9 cellular contexts compared by ENCODE assay signal in the genomic region with DNA sequence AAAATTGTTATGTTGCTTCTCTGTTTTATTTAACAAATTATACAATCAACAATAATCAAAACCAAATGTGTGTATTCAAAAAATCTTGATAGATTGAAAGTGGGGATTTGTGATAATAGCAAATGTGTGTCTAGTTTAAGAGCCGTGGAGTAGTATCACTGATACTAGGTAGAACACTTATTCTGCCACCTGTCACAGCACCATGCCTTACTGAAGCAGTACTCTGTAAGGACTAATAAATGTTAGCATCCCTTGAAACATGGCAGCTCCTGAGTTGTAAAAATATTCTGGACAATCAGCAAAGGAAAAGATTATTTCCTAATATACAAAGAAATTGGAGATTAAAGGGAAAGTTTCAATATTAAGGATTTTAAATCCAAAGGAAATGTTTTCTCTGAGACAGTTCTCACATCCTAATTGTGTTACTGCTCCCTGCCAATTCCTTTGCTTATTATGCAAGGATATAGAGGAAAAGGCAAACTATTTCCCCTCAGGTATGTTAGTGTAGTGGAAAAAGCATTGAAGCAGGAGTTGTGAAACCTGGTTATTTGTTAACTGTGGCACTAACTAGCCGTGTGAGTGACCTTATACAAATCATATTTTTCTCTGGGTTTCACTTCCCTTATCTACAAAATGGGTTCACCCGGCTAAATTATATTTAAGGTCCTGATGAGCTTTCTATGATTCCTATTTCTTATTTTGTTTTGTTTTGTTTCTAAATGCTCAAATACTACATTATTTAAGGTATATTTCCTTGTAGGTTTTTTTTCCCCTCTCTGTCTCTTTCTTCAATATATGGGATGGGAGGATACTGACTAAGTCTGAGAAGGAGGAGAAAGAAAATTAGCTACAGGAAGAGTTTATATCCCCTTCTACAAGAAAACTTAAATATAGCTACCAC.
DNase-seq lines count a peak whose midpoint lies in the region; ATAC-seq, FAIRE-seq and TF ChIP-seq lines count a peak whose summit lies in the region.
"Had no signal": no experiment of that assay in that cellular context is flagged by ENCODE, and none has a peak within 500 bp of the region (broad histone marks: within the 10 kb centered on the region; RNA-seq: fewer than 3 reads in every experiment).

No MANE protein-coding gene starts in this region.

- H4K20me1 ChIP-seq in PC-3 (ENCODE audit: low read length) = no peaks in the 10 kb centered on the region

- H3K4me3 ChIP-seq in PC-3 (ENCODE audit: low read length) (peak overlapping the region; percentile 71), kidney (ENCODE audit: low read length in 2 of 2) (peak overlapping the region; percentile 60 to 67)

- H3K36me3 ChIP-seq in PC-3 (ENCODE audit: low read depth, low read length) (no peaks in the 10 kb centered on the region), kidney (ENCODE audit: control insufficient read depth in 1 of 2, insufficient read depth in 2 of 2, low read length in 2 of 2) (no peaks in the 10 kb centered on the region)

- peak overlapping the region; percentile 85 for H3K4me2 ChIP-seq in PC-3 (ENCODE audit: low read length)

- H3K4me1 ChIP-seq in PC-3 (ENCODE audit: insufficient read depth, low read length) (peaks cover 51% of the 10 kb centered on the region), kidney (ENCODE audit: control insufficient read depth in 1 of 2, insufficient read depth in 1 of 2, low read depth in 1 of 2, low read length in 2 of 2) (peaks cover 2 to 11% of the 10 kb centered on the region in 2 donors)

- H3K27me3 ChIP-seq in PC-3 (ENCODE audit: low read length) = no peaks in the 10 kb centered on the region

- BruUV-seq in PC-3 (replicated peaks; lab: Mats Ljungman, UMichigan) = no TSS peak

- no peaks in the 10 kb centered on the region for H3F3A ChIP-seq in PC-3 (ENCODE audit: low read length, unreplicated experiment)

- TF ChIP-seq CTCF in PC-3 (conservative IDR thresholded peaks at IDR 0.05; ENCODE audit: low read depth, low read length) (no peak), kidney (IDR thresholded peaks at IDR 0.05; ENCODE audit: borderline replicate concordance, extremely low read depth, insufficient read depth) (no peak)

- CTCF ChIA-PET in PC-3 (lab: Charles Lee) = interaction anchor here (2.9 kb wide), 1 partner anchor 19 kb away, joined by 16 read pairs; no protein-coding TSS in a partner anchor

- H3K9ac ChIP-seq in PC-3 (ENCODE audit: low read length) (peak overlapping the region; percentile 82), kidney (ENCODE audit: low read length in 2 of 2) (peak overlapping the region in 1 of 2 donors; percentile 67)

- H3K27ac ChIP-seq in PC-3 (ENCODE audit: low read length) (peak overlapping the region; percentile 98), kidney (ENCODE audit: low read depth in 2 of 2, low read length in 2 of 2) (peak overlapping the region; percentile 75 to 81)
- H3K27ac ChIP-seq: HL-60 had no signal

- POLR2A ChIA-PET in PC-3 (lab: Charles Lee; ENCODE audit: unreplicated experiment) = interaction anchor here (0.6 to 0.7 kb wide), 3 partner anchors 15 to 1941 kb away, joined by 3 read pairs; no protein-coding TSS in a partner anchor

- no peaks in the 10 kb centered on the region for H3K9me2 ChIP-seq in PC-3 (replicated peaks; ENCODE audit: low read length)

- H3K9me3 ChIP-seq in PC-3 (ENCODE audit: low read length) (no peaks in the 10 kb centered on the region), kidney (ENCODE audit: control insufficient read depth in 1 of 2, low read length in 2 of 2) (no peaks in the 10 kb centered on the region)

- ATAC-seq in GM18499 (IDR thresholded peaks at IDR 0.05; ENCODE audit: insufficient read depth, unreplicated experiment) = peak; percentile 65
- peak; percentile 81 for ATAC-seq in HG02642 (IDR thresholded peaks at IDR 0.05; ENCODE audit: poor library complexity, unreplicated experiment)
- peak; percentile 36 for ATAC-seq in PC-3

- intact Hi-C loops in PC-3 (cut with micrococcal nuclease) = loop anchor here (2.0 kb wide), 1 partner anchor 15 kb away; no protein-coding TSS in a partner anchor
- intact Hi-C loops in kidney (cut with DNase I) = no loop called here

- H2AFZ ChIP-seq in PC-3 (ENCODE audit: low read length) = peak overlapping the region; percentile 65

- DNase-seq in PC-3 (peak; percentile 23), kidney (no peak), cerebellar cortex (ENCODE audit: low spot score) (no peak), NCI-H1930 (lab: John Stamatoyannopoulos, UW) (no peak), HuH-7.5 (ENCODE audit: low spot score) (no peak)
- no peak for DNase-seq in central memory CD4-positive, alpha-beta T cell

- peak; percentile 91 for FAIRE-seq in kidney (lab: Jason Lieb, UNC)

- peaks cover 27% of the 10 kb centered on the region for H3K79me2 ChIP-seq in PC-3 (ENCODE audit: low read length)
